1 cellular context compared by ENCODE assay signal in genomic region chr12:14756331-14757143, GRCh38.
TF ChIP-seq lines count a peak whose summit lies in the region.

No MANE protein-coding gene starts in this region.

TF ChIP-seq in IMR-90, 13 proteins besides CTCF, POLR2A, EP300 and RAD21:
- no peak for TF ChIP-seq NFE2L2 (IDR thresholded peaks at IDR 0.05; ENCODE audit: low read depth, low read length)
